8 cellular contexts compared by ENCODE assay signal in genomic region chr11:10930961-10931760, GRCh38.
DNase-seq lines count a peak whose midpoint lies in the region; ATAC-seq, FAIRE-seq and TF ChIP-seq lines count a peak whose summit lies in the region.

No MANE protein-coding gene starts in this region.

- DNase-seq in ELR (ENCODE audit: low read depth) (peak; percentile 74), MG63 (peak; percentile 84), T-helper 17 cell (peak; percentile 15 to 29 (median 29)), GM12878 (ENCODE audit: low read depth, low spot score) (no peak), hepatic stellate cell (ENCODE audit: low spot score) (peak; percentile 76), psoas muscle (peak; percentile 75 to 86)

- SMC1A ChIA-PET in GM12878 (lab: Charles Lee; ENCODE audit: uncharacterized antibody, unreplicated experiment), result interaction anchor here (0.7 to 1.1 kb wide), 3 partner anchors 84 to 965 kb away, joined by 3 to 5 read pairs (median 3); no protein-coding TSS in a partner anchor

- H2AFZ ChIP-seq in GM12878 (ENCODE audit: control insufficient read depth, low read depth, low read length), result peak overlapping the region; percentile 29

- H3K27me3 Mint-ChIP-seq in T-helper 17 cell, result peaks cover 44% of the 10 kb centered on the region

- intact Hi-C loops in GM12878 (cut with micrococcal nuclease; ENCODE audit: unreplicated experiment), result loop anchor here (5.0 to 10.0 kb wide), 2 partner anchors 224 to 331 kb away; no protein-coding TSS in a partner anchor
- intact Hi-C loops in psoas muscle (cut with DNase I), result loop anchor here (5.0 to 10.0 kb wide), 3 partner anchors 334 to 856 kb away; no protein-coding TSS in a partner anchor

- H3K36me3 Mint-ChIP-seq in T-helper 17 cell (ENCODE audit: low read depth), result no peaks in the 10 kb centered on the region

- peak overlapping the region; percentile 89 for H3K4me2 ChIP-seq in GM12878 (ENCODE audit: control insufficient read depth, insufficient read depth)

- BruUV-seq in GM12878 (replicated peaks; lab: Mats Ljungman, UMichigan), result no TSS peak

- H3K4me1 ChIP-seq in GM12878 (ENCODE audit: control insufficient read depth, insufficient read depth, low read length), result no peaks in the 10 kb centered on the region
- peaks cover 4% of the 10 kb centered on the region for H3K4me1 ChIP-seq in psoas muscle

- peak overlapping the region; percentile 65 for H3K4me3 ChIP-seq in MG63
- peak overlapping the region; percentile 51; the same call in 1 of the 2 replicates for H3K4me3 ChIP-seq in GM12878
- H3K4me3 ChIP-seq in psoas muscle, result peak overlapping the region; percentile 74

- 4% methylated on average over 37 of the region's 71 CpGs for WGBS in GM12878 (ENCODE audit: insufficient coverage, insufficient replicate concordance, low lambda C conversion rate, missing lambda C conversion rate)
- WGBS in psoas muscle, 3 donors, result 0 to 1% (median 0%) methylated on average over 46 to 71 of the region's 71 CpGs

- in situ Hi-C loops in GM12878 (cut with MboI), result loop anchor here (5.0 kb wide), 2 partner anchors 91 to 856 kb away; no protein-coding TSS in a partner anchor

- CTCF ChIA-PET in GM12878 (lab: Yijun Ruan, JAX), result interaction anchor here (0.6 to 1.8 kb wide), 6 partner anchors 13 to 139 kb away, joined by 3 to 12 read pairs (median 4); no protein-coding TSS in a partner anchor

- ATAC-seq in T-helper 17 cell, result peak; percentile 52
- ATAC-seq in GM12878, result peak; percentile 54
- ATAC-seq in psoas muscle, result peak; percentile 71 to 76 (median 76)
- ATAC-seq in HG03439 (IDR thresholded peaks at IDR 0.05; ENCODE audit: unreplicated experiment), result no peak
- ATAC-seq in GM21381 (IDR thresholded peaks at IDR 0.05; ENCODE audit: unreplicated experiment), result no peak

- no peak overlapping the region for H3K9ac ChIP-seq in GM12878 (ENCODE audit: control insufficient read depth, insufficient read depth, low read length)

- POLR2A ChIA-PET in GM12878 (lab: Charles Lee), result no interaction called here

- H3K9me3 ChIP-seq in MG63, result no peaks in the 10 kb centered on the region
- H3K9me3 ChIP-seq in T-helper 17 cell (ENCODE audit: control insufficient read depth, low read length, poor library complexity, severe bottlenecking), result no peaks in the 10 kb centered on the region
- no peaks in the 10 kb centered on the region for H3K9me3 ChIP-seq in GM12878 (replicated peaks; ENCODE audit: control insufficient read depth, insufficient read depth, low read length)
- no peaks in the 10 kb centered on the region for H3K9me3 ChIP-seq in psoas muscle

- no peak overlapping the region for H3K27ac Mint-ChIP-seq in T-helper 17 cell

- H4K20me1 ChIP-seq in GM12878 (ENCODE audit: control insufficient read depth, insufficient read depth), result no peaks in the 10 kb centered on the region

- H3K27ac ChIP-seq in GM12878 (ENCODE audit: control insufficient read depth, insufficient read depth), result no peak overlapping the region
- H3K27ac ChIP-seq in psoas muscle, result peak overlapping the region; percentile 88

- H3K79me2 ChIP-seq in GM12878 (ENCODE audit: control insufficient read depth, insufficient read depth, low read length), result no peaks in the 10 kb centered on the region

- no peak for FAIRE-seq in GM12878 (lab: Jason Lieb, UNC)

- TF ChIP-seq CTCF in GM12878 (IDR thresholded peaks at IDR 0.05 in 2 of 3, conservative IDR thresholded peaks at IDR 0.05 in 1 of 3; ENCODE audit: control insufficient read depth in 2 of 3, extremely low read depth in 1 of 3, insufficient read depth in 1 of 3, low read depth in 3 of 3, low read length in 3 of 3), result no peak
- TF ChIP-seq CTCF in psoas muscle (IDR thresholded peaks at IDR 0.05), result no peak

- peaks cover 23% of the 10 kb centered on the region for H3K4me1 Mint-ChIP-seq in T-helper 17 cell

- peak overlapping the region; percentile 93 for H3K4me3 Mint-ChIP-seq in T-helper 17 cell

- H3K36me3 ChIP-seq in MG63 (no peaks in the 10 kb centered on the region), GM12878 (ENCODE audit: control insufficient read depth in 2 of 2, insufficient read depth in 2 of 2, low read length in 1 of 2) (no peaks in the 10 kb centered on the region), psoas muscle (ENCODE audit: insufficient read depth in 1 of 2, low read depth in 1 of 2) (no peaks in the 10 kb centered on the region)

- TF ChIP-seq RAD21 in GM12878 (IDR thresholded peaks at IDR 0.05; ENCODE audit: insufficient read depth, low read depth, low read length), result no peak

- RAD21 ChIA-PET in GM12878 (lab: Charles Lee; ENCODE audit: unreplicated experiment), result interaction anchor here (1.2 to 1.5 kb wide), 2 partner anchors 90 to 138 kb away, joined by 3 read pairs; no protein-coding TSS in a partner anchor

- no peak for TF ChIP-seq POLR2A in GM12878 (IDR thresholded peaks at IDR 0.05; ENCODE audit: low read depth, low read length)

- H3K27me3 ChIP-seq in MG63 (no peaks in the 10 kb centered on the region), GM12878 (replicated peaks in 1 of 2; ENCODE audit: control insufficient read depth in 2 of 2, insufficient read depth in 2 of 2, low read length in 1 of 2) (peaks cover 4 to 20% of the 10 kb centered on the region in 2 experiments), psoas muscle (ENCODE audit: insufficient read depth in 3 of 3, low read length in 2 of 3) (no peaks in the 10 kb centered on the region)

- no peak for TF ChIP-seq EP300 in GM12878 (IDR thresholded peaks at IDR 0.05; ENCODE audit: borderline replicate concordance in 1 of 2, control insufficient read depth in 1 of 2, low read depth in 2 of 2, low read length in 2 of 2)

TF ChIP-seq in GM12878, 131 proteins besides CTCF, POLR2A, EP300 and RAD21 (continues in another document):
- TF ChIP-seq STAT1 (conservative IDR thresholded peaks at IDR 0.05), result no peak
- TF ChIP-seq CBX5 (IDR thresholded peaks at IDR 0.05; ENCODE audit: low read depth), result no peak
- no peak for TF ChIP-seq MTA3 (IDR thresholded peaks at IDR 0.05; ENCODE audit: borderline replicate concordance, low read length)
- 0 out of 2 replicates have a peak, but pooled peaks have one; percentile 85 for TF ChIP-seq EZH2 (IDR thresholded peaks at IDR 0.05; ENCODE audit: borderline replicate concordance, control insufficient read depth, low read depth, low read length)
- TF ChIP-seq RCOR1 (conservative IDR thresholded peaks at IDR 0.05; ENCODE audit: low read depth, low read length), result no peak
- no peak for TF ChIP-seq HDGF (IDR thresholded peaks at IDR 0.05)
- no peak for TF ChIP-seq ATF7 (IDR thresholded peaks at IDR 0.05; ENCODE audit: low read depth)
- no peak for TF ChIP-seq SKIL (IDR thresholded peaks at IDR 0.05; ENCODE audit: low read depth, poor library complexity, severe bottlenecking)
- TF ChIP-seq LARP7 (IDR thresholded peaks at IDR 0.05), result 0 out of 2 replicates have a peak, but pooled peaks have one; percentile 26
- peak in 1 of 2 experiments; percentile 66; a peak in 1 of 3 replicates for TF ChIP-seq EGR1 (IDR thresholded peaks at IDR 0.05; ENCODE audit: borderline replicate concordance in 1 of 2, low read depth in 2 of 2, low read length in 2 of 2)
- no peak for TF ChIP-seq SIX5 (IDR thresholded peaks at IDR 0.05; ENCODE audit: low read depth, low read length, severe bottlenecking)
- TF ChIP-seq WRNIP1 (IDR thresholded peaks at IDR 0.05; ENCODE audit: borderline replicate concordance, low read depth, low read length), result no peak
- no peak for TF ChIP-seq CHD1 (IDR thresholded peaks at IDR 0.05; ENCODE audit: low read depth, low read length)
- TF ChIP-seq E2F8 (IDR thresholded peaks at IDR 0.05; ENCODE audit: low read depth, partially characterized antibody), result no peak
- TF ChIP-seq SUZ12 (IDR thresholded peaks at IDR 0.05; ENCODE audit: unreplicated experiment), result peak; percentile 76

Comparison
In these comparisons a context has a peak if more than half of its experiments do, and no peak if none do; other contexts are left out.
1. ATAC-seq: peak in T-helper 17 cell (single experiment), GM12878 (single experiment) and psoas muscle (4 of 4); none in HG03439 (single experiment) and GM21381 (single experiment).
2. Peak in every context shown above with its lines, with median percentiles within 50 percentile points of each other: H3K4me3 ChIP-seq.